ENCODE assay signal across 17 cellular contexts in genomic region chr5:78610633-78611032, GRCh38. TPM values are rescaled to one million over a fixed set of nuclear protein-coding genes. Genes with fewer than 3 reads are reported as not detected.
DNase-seq lines count a peak whose midpoint lies in the region; ATAC-seq and TF ChIP-seq lines count a peak whose summit lies in the region.
"Had no signal": no experiment of that assay in that cellular context is flagged by ENCODE, and none has a peak within 500 bp of the region (broad histone marks: within the 10 kb centered on the region; RNA-seq: fewer than 3 reads in every experiment).

No MANE protein-coding gene starts in this region.

- H3K4me3 Mint-ChIP-seq in WTC11: no peak overlapping the region
- H3K4me3 Mint-ChIP-seq: activated CD4-positive, alpha-beta T cell treated with anti-CD3 and anti-CD28 coated beads, Interleukin-2, amount 10 ng/mL, durations not matched to agents 7 days and 5 days; T-helper 1 cell treated with Interleukin-12 subunit alpha and Interleukin-12 subunit beta and Interleukin-4 antibody, amounts not matched to agents 30 μg/mL and 1 μg/mL, for 36 hours had no signal

- no peaks in the 10 kb centered on the region for H3K27me3 Mint-ChIP-seq in WTC11 (ENCODE audit: low read depth)

- peak overlapping the region; percentile 98 for H3K27ac Mint-ChIP-seq in WTC11
- H3K27ac Mint-ChIP-seq: activated CD4-positive, alpha-beta T cell treated with anti-CD3 and anti-CD28 coated beads, Interleukin-2, amount 10 ng/mL, durations not matched to agents 7 days and 5 days; activated T-helper 2 cell treated with anti-CD3 and anti-CD28 coated beads, Interferon-gamma antibody, Interleukin-2, Interleukin-4, amounts not matched to agents 10 μg/mL and 5 μg/mL and 100 μg/mL, durations not matched to agents 14 hours and 24 hours and 36 hours; T-helper 1 cell treated with Interleukin-12 subunit alpha and Interleukin-12 subunit beta and Interleukin-4 antibody, amounts not matched to agents 30 μg/mL and 1 μg/mL, for 36 hours had no signal

- peaks cover 10% of the 10 kb centered on the region for H3K36me3 Mint-ChIP-seq in WTC11

- POLR2A ChIA-PET in WTC11 (lab: Charles Lee): no interaction called here

- TF ChIP-seq CTCF in WTC11 (IDR thresholded peaks at IDR 0.05): no peak

- CTCF ChIA-PET in WTC11 (lab: Charles Lee): interaction anchor here (1.7 to 1.9 kb wide), 2 partner anchors 17 to 73 kb away, joined by 5 to 6 read pairs; no protein-coding TSS in a partner anchor

- no peaks in the 10 kb centered on the region for H3K9me3 Mint-ChIP-seq in WTC11
- H3K9me3 Mint-ChIP-seq: activated CD4-positive, alpha-beta T cell treated with anti-CD3 and anti-CD28 coated beads, Interleukin-2, amount 10 ng/mL, durations not matched to agents 7 days and 5 days; activated T-helper 2 cell treated with anti-CD3 and anti-CD28 coated beads, Interferon-gamma antibody, Interleukin-2, Interleukin-4, amounts not matched to agents 10 μg/mL and 5 μg/mL and 100 μg/mL, durations not matched to agents 14 hours and 24 hours and 36 hours; T-helper 1 cell treated with Interleukin-12 subunit alpha and Interleukin-12 subunit beta and Interleukin-4 antibody, amounts not matched to agents 30 μg/mL and 1 μg/mL, for 36 hours had no signal

- peak; percentile 61 for DNase-seq in EL
- no peak for DNase-seq in WTC11 (ENCODE audit: low spot score)
- DNase-seq in left cardiac atrium: no peak
- DNase-seq in sciatic nerve (ENCODE audit: low spot score): no peak
- no peak for DNase-seq in AG20443 (ENCODE audit: low spot score)
- DNase-seq: activated CD4-positive, alpha-beta T cell treated with anti-CD3 and anti-CD28 coated beads, Interleukin-2, amount 10 ng/mL, durations not matched to agents 7 days and 5 days; DMS153; NCI-H1436 treated with DMSO at 0.1 percent for 48 hours; NCI-H524; Peyer's patch; spleen; thyroid gland had no signal

- intact Hi-C loops in left cardiac atrium (cut with DNase I) (no loop called here), sciatic nerve (cut with DNase I) (no loop called here)

- H3K4me1 Mint-ChIP-seq in WTC11: peaks cover 30% of the 10 kb centered on the region
- H3K4me1 Mint-ChIP-seq: activated CD4-positive, alpha-beta T cell treated with anti-CD3 and anti-CD28 coated beads, Interleukin-2, amount 10 ng/mL, durations not matched to agents 7 days and 5 days had no signal

- ATAC-seq in WTC11 (no peak), left cardiac atrium (peak; percentile 6), sciatic nerve (peak; percentile 24), HG03095 (IDR thresholded peaks at IDR 0.05; ENCODE audit: unreplicated experiment) (no peak), HG02623 (IDR thresholded peaks at IDR 0.05; ENCODE audit: unreplicated experiment) (no peak), HG03045 (IDR thresholded peaks at IDR 0.05; ENCODE audit: unreplicated experiment) (no peak)

TF ChIP-seq in WTC11, 78 proteins besides CTCF, POLR2A, EP300 and RAD21:
- TF ChIP-seq RORB (CRISPR knock-in tag; IDR thresholded peaks at IDR 0.05): no peak

RNA-seq across cellular contexts. Expression of gene LHFPL2, which starts 37.9 kb away (rescaled TPM):
- 34.4 to 40.6 TPM (median 36.6 TPM) in 3 replicates for total RNA-seq in WTC11 (2021)
- total RNA-seq in left cardiac atrium: 10 to 100 TPM; 12.5 to 23.9 TPM
- 33.4 TPM for total RNA-seq in sciatic nerve

Comparison
In these comparisons a context has a peak if more than half of its experiments do, and no peak if none do; other contexts are left out.
1. ATAC-seq: peak in left cardiac atrium (2 of 2) and sciatic nerve (single experiment); none in WTC11 (single experiment), HG03095 (single experiment), HG02623 (single experiment) and HG03045 (single experiment).